In genomic region chr9:34380034-34380510, GRCh38 we compare ENCODE assay signal across 8 cellular contexts. TPM values are rescaled to one million over a fixed set of nuclear protein-coding genes. Genes with fewer than 3 reads are reported as not detected.
DNase-seq lines count a peak whose midpoint lies in the region; ATAC-seq and TF ChIP-seq lines count a peak whose summit lies in the region.

No MANE protein-coding gene starts in this region.

- no peak for ATAC-seq in HCT116
- ATAC-seq in activated CD8-positive, alpha-beta T cell treated with anti-CD3 and anti-CD28 coated beads, Interleukin-2, amount 10 ng/mL, durations not matched to agents 7 days and 5 days, result no peak
- ATAC-seq in GM21367 (IDR thresholded peaks at IDR 0.05; ENCODE audit: unreplicated experiment), result no peak
- no peak for ATAC-seq in HG02970 (IDR thresholded peaks at IDR 0.05; ENCODE audit: low FRiP score, unreplicated experiment)

- TF ChIP-seq RAD21 in HCT116 (IDR thresholded peaks at IDR 0.05; ENCODE audit: low read depth), result no peak

- no peaks in the 10 kb centered on the region for H4K20me1 ChIP-seq in HCT116 (ENCODE audit: insufficient read depth)

- CTCF ChIA-PET in HCT116 (lab: Charles Lee), result interaction anchor here (0.9 to 6.7 kb wide), 6 partner anchors 11 to 285 kb away, joined by 3 to 54 read pairs (median 3); no protein-coding TSS in a partner anchor
- CTCF ChIA-PET in activated CD8-positive, alpha-beta T cell treated with anti-CD3 and anti-CD28 coated beads, Interleukin-2, amount 10 ng/mL, durations not matched to agents 7 days and 5 days (lab: Charles Lee), result interaction anchor here (0.7 to 9.8 kb wide), 8 partner anchors 24 to 439 kb away, joined by 4 to 193 read pairs (median 6); no protein-coding TSS in a partner anchor

- peak overlapping the region; percentile 84 for H3K4me3 Mint-ChIP-seq in activated CD8-positive, alpha-beta T cell treated with anti-CD3 and anti-CD28 coated beads, Interleukin-2, amount 10 ng/mL, durations not matched to agents 7 days and 5 days

- DNase-seq in HCT116 (ENCODE audit: low read depth, low spot score) (no peak), right atrium auricular region (ENCODE audit: low spot score) (peak; percentile 56), SKM-1 treated with dmso at 0.1 percent for 144 hours (lab: John Stamatoyannopoulos, UW; ENCODE audit: unreplicated experiment) (no peak)
- no peak for DNase-seq in activated CD8-positive, alpha-beta T cell treated with anti-CD3 and anti-CD28 coated beads, Interleukin-2, amount 10 ng/mL, durations not matched to agents 7 days and 5 days
- no peak for DNase-seq in activated effector memory CD4-positive, alpha-beta T cell treated with Interleukin-2 at 50 U/mL for 16 hours

- no peaks in the 10 kb centered on the region for H3K9me2 ChIP-seq in HCT116 (ENCODE audit: insufficient read depth)

- peak overlapping the region; percentile 19; the same call in 1 of the 2 replicates for H3K9ac ChIP-seq in HCT116 (ENCODE audit: low read length)
- no peak overlapping the region for H3K9ac ChIP-seq in skeletal muscle satellite cell (ENCODE audit: low read depth, low read length)

- H3K27ac ChIP-seq in HCT116 (ENCODE audit: low read depth, low read length) (peak overlapping the region; percentile 43; the same call in 1 of the 2 replicates), right atrium auricular region (peak overlapping the region; percentile 62 to 86)

- intact Hi-C loops in HCT116 (cut with micrococcal nuclease), result no loop called here

- H3K79me2 ChIP-seq in HCT116 (ENCODE audit: insufficient read depth, low read length), result no peaks in the 10 kb centered on the region

- no peaks in the 10 kb centered on the region for H3K27me3 ChIP-seq in HCT116 (ENCODE audit: insufficient read depth, low read length)
- no peaks in the 10 kb centered on the region for H3K27me3 ChIP-seq in right atrium auricular region
- H3K27me3 ChIP-seq in skeletal muscle satellite cell (ENCODE audit: control insufficient read depth, insufficient read depth, low read length), result no peaks in the 10 kb centered on the region

- H3K9me3 ChIP-seq in HCT116 (ENCODE audit: control insufficient read depth in 1 of 2, insufficient read depth in 1 of 2, low read depth in 1 of 2, low read length in 2 of 2) (no peaks in the 10 kb centered on the region), right atrium auricular region (no peaks in the 10 kb centered on the region), skeletal muscle satellite cell (replicated peaks; ENCODE audit: low read length) (no peaks in the 10 kb centered on the region)

- peak overlapping the region; percentile 84 for H2AFZ ChIP-seq in HCT116 (ENCODE audit: low read depth, low read length, poor library complexity, severe bottlenecking)

- H3K4me1 ChIP-seq in HCT116 (ENCODE audit: control insufficient read depth in 1 of 2, insufficient read depth in 2 of 2, low read length in 2 of 2), result peaks cover 26 to 46% of the 10 kb centered on the region in 2 experiments
- peaks cover 0 to 43% of the 10 kb centered on the region in 2 donors for H3K4me1 ChIP-seq in right atrium auricular region
- H3K4me1 ChIP-seq in skeletal muscle satellite cell (ENCODE audit: control insufficient read depth, insufficient read depth, low read length), result peaks cover 27% of the 10 kb centered on the region

- POLR2A ChIA-PET in HCT116 (lab: Charles Lee), result interaction anchor here (1.1 kb wide), 1 partner anchor 125 kb away, joined by 3 read pairs; no protein-coding TSS in a partner anchor
- POLR2A ChIA-PET in activated CD8-positive, alpha-beta T cell treated with anti-CD3 and anti-CD28 coated beads, Interleukin-2, amount 10 ng/mL, durations not matched to agents 7 days and 5 days (lab: Charles Lee), result interaction anchor here (1.1 to 1.7 kb wide), 4 partner anchors 46 to 240 kb away, joined by 3 to 7 read pairs (median 4); partner anchors contain the start of gene DCTN3

- no TSS peak for BruUV-seq in HCT116 (replicated peaks; lab: Mats Ljungman, UMichigan)

- no peaks in the 10 kb centered on the region for H3K36me3 ChIP-seq in HCT116 (ENCODE audit: control insufficient read depth in 1 of 2, insufficient read depth in 2 of 2, low read length in 2 of 2)
- no peaks in the 10 kb centered on the region for H3K36me3 ChIP-seq in right atrium auricular region
- H3K36me3 ChIP-seq in skeletal muscle satellite cell (ENCODE audit: insufficient read depth, low read length), result no peaks in the 10 kb centered on the region

- H3K4me2 ChIP-seq in HCT116 (ENCODE audit: low read length) (peak overlapping the region; percentile 91), skeletal muscle satellite cell (ENCODE audit: low read length) (peak overlapping the region; percentile 96)

- RAD21 ChIA-PET in HCT116 (lab: Charles Lee; ENCODE audit: low non-redundant PET in 1 of 2, low total read pairs in 2 of 2, uncharacterized antibody in 2 of 2, unreplicated experiment in 2 of 2), result no interaction called here

- H3K36me3 Mint-ChIP-seq in activated CD8-positive, alpha-beta T cell treated with anti-CD3 and anti-CD28 coated beads, Interleukin-2, amount 10 ng/mL, durations not matched to agents 7 days and 5 days (ENCODE audit: low read depth), result peaks cover 1% of the 10 kb centered on the region

- H3K4me3 ChIP-seq in HCT116 (replicated peaks in 1 of 2; ENCODE audit: low read depth in 1 of 2, low read length in 2 of 2) (peak overlapping the region in 1 of 2 experiments; percentile 56; a peak in 2 of 4 replicates), right atrium auricular region (peak overlapping the region in 1 of 2 donors; percentile 63), skeletal muscle satellite cell (ENCODE audit: low read length) (peak overlapping the region; percentile 69)

- no peak for TF ChIP-seq POLR2A in HCT116 (IDR thresholded peaks at IDR 0.05; ENCODE audit: borderline replicate concordance, extremely low read depth, insufficient read depth, insufficient read length)

- H3K9me3 Mint-ChIP-seq in activated CD8-positive, alpha-beta T cell treated with anti-CD3 and anti-CD28 coated beads, Interleukin-2, amount 10 ng/mL, durations not matched to agents 7 days and 5 days (ENCODE audit: insufficient read depth), result no peaks in the 10 kb centered on the region

- no peak for TF ChIP-seq CTCF in HCT116 (IDR thresholded peaks at IDR 0.05 in 2 of 3, conservative IDR thresholded peaks at IDR 0.05 in 1 of 3; ENCODE audit: borderline replicate concordance in 1 of 3, insufficient read depth in 1 of 3, low read depth in 2 of 3, low read length in 2 of 3)
- no peak for TF ChIP-seq CTCF in right atrium auricular region (IDR thresholded peaks at IDR 0.05)

- peak overlapping the region; percentile 83 for H3K27ac Mint-ChIP-seq in activated CD8-positive, alpha-beta T cell treated with anti-CD3 and anti-CD28 coated beads, Interleukin-2, amount 10 ng/mL, durations not matched to agents 7 days and 5 days

- H3K4me1 Mint-ChIP-seq in activated CD8-positive, alpha-beta T cell treated with anti-CD3 and anti-CD28 coated beads, Interleukin-2, amount 10 ng/mL, durations not matched to agents 7 days and 5 days (ENCODE audit: low read depth), result peaks cover 50% of the 10 kb centered on the region

- H3K27me3 Mint-ChIP-seq in activated CD8-positive, alpha-beta T cell treated with anti-CD3 and anti-CD28 coated beads, Interleukin-2, amount 10 ng/mL, durations not matched to agents 7 days and 5 days (ENCODE audit: low read depth), result peaks cover 12% of the 10 kb centered on the region

TF ChIP-seq in HCT116, 20 proteins besides CTCF, POLR2A, EP300 and RAD21 (continues in another document):
- TF ChIP-seq YY1 (IDR thresholded peaks at IDR 0.05; ENCODE audit: extremely low read depth, insufficient replicate concordance, low read depth, low read length) (no peak), SIN3A (IDR thresholded peaks at IDR 0.05; ENCODE audit: low read depth) (no peak), EGR1 (IDR thresholded peaks at IDR 0.05; ENCODE audit: low read depth) (no peak), ELF1 (IDR thresholded peaks at IDR 0.05; ENCODE audit: borderline replicate concordance, low read depth) (no peak), CBX3 (IDR thresholded peaks at IDR 0.05; ENCODE audit: low read depth) (no peak), EZH2phosphoT487 (IDR thresholded peaks at IDR 0.05; ENCODE audit: borderline replicate concordance) (no peak), ATF3 (IDR thresholded peaks at IDR 0.05) (no peak), TCF7L2 (IDR thresholded peaks at IDR 0.05; ENCODE audit: borderline replicate concordance, extremely low read depth, insufficient read depth, insufficient read length) (no peak), ZNF274 (IDR thresholded peaks at IDR 0.05; ENCODE audit: low read depth, low read length) (no peak), FOSL1 (IDR thresholded peaks at IDR 0.05; ENCODE audit: low read depth) (no peak), EZH2 (IDR thresholded peaks at IDR 0.05) (no peak), CEBPB (IDR thresholded peaks at IDR 0.05; ENCODE audit: low read depth) (no peak)

RNA-seq across cellular contexts. Expression of gene MYORG, which starts 3.4 kb away (rescaled TPM):
- total RNA-seq in HCT116 (2021; ENCODE audit: unreplicated experiment) (8.5 TPM), right atrium auricular region (1 to 10 TPM; 5.4 to 7.4 TPM)
- polyA plus RNA-seq in HCT116 (2012), result 4.7 and 5.0 TPM in 2 replicates
- total RNA-seq in activated CD8-positive, alpha-beta T cell treated with anti-CD3 and anti-CD28 coated beads, Interleukin-2, amount 10 ng/mL, durations not matched to agents 7 days and 5 days, result 1 to 10 TPM; 8.8 to 9.1 TPM
- total RNA-seq in skeletal muscle satellite cell (2012; rRNA removed), result 1.5 and 1.7 TPM in 2 replicates

RNA-seq across cellular contexts. Expression of gene NUDT2, which starts 50.7 kb away (rescaled TPM):
- total RNA-seq in HCT116 (2021; ENCODE audit: unreplicated experiment), result 39.3 TPM
- 47.0 and 54.9 TPM in 2 replicates for polyA plus RNA-seq in HCT116 (2012)
- 10 to 100 TPM; 28.9 to 31.6 TPM for total RNA-seq in activated CD8-positive, alpha-beta T cell treated with anti-CD3 and anti-CD28 coated beads, Interleukin-2, amount 10 ng/mL, durations not matched to agents 7 days and 5 days
- 10 to 100 TPM; 17.6 to 25.3 TPM for total RNA-seq in right atrium auricular region
- total RNA-seq in skeletal muscle satellite cell (2012; rRNA removed), result 21.8 and 24.3 TPM in 2 replicates

RNA-seq across cellular contexts. Expression of gene KIF24, which starts 51.0 kb away (rescaled TPM):
- total RNA-seq in HCT116 (2021; ENCODE audit: unreplicated experiment), result 5.8 TPM
- polyA plus RNA-seq in HCT116 (2012), result 2.6 and 3.1 TPM in 2 replicates
- total RNA-seq in activated CD8-positive, alpha-beta T cell treated with anti-CD3 and anti-CD28 coated beads, Interleukin-2, amount 10 ng/mL, durations not matched to agents 7 days and 5 days, result 10 to 100 TPM; 11.2 to 11.4 TPM
- total RNA-seq in right atrium auricular region, result under 1 TPM; 0.43 to 0.52 TPM
- total RNA-seq in skeletal muscle satellite cell (2012; rRNA removed), result 2.0 and 2.6 TPM in 2 replicates
